In genomic region chr9:24245988-24246387, GRCh38 we compare ENCODE assay signal across 10 cellular contexts.
DNase-seq lines count a peak whose midpoint lies in the region; ATAC-seq, FAIRE-seq and TF ChIP-seq lines count a peak whose summit lies in the region.
"Had no signal": no experiment of that assay in that cellular context is flagged by ENCODE, and none has a peak within 500 bp of the region (broad histone marks: within the 10 kb centered on the region; RNA-seq: fewer than 3 reads in every experiment).

No MANE protein-coding gene starts in this region.

- H3K9me3 Mint-ChIP-seq in MCF 10A (ENCODE audit: unreplicated experiment) = no peaks in the 10 kb centered on the region
- H3K9me3 Mint-ChIP-seq in naive thymus-derived CD4-positive, alpha-beta T cell = peaks cover 0 to 51% (median 21%) of the 10 kb centered on the region in 11 donors

- no peaks in the 10 kb centered on the region for H3K36me3 ChIP-seq in breast epithelium
- H3K36me3 ChIP-seq in naive thymus-derived CD4-positive, alpha-beta T cell (ENCODE audit: control insufficient read depth in 2 of 3, insufficient read depth in 3 of 3, low read length in 3 of 3) = no peaks in the 10 kb centered on the region
- H3K36me3 ChIP-seq: gastroesophageal sphincter had no signal

- no TSS peak for BruUV-seq in MCF 10A (replicated peaks; lab: Mats Ljungman, UMichigan)

- H3K27me3 ChIP-seq in breast epithelium = no peaks in the 10 kb centered on the region
- H3K27me3 ChIP-seq in naive thymus-derived CD4-positive, alpha-beta T cell (ENCODE audit: control insufficient read depth in 2 of 2, insufficient read depth in 2 of 2, low read length in 2 of 2) = no peaks in the 10 kb centered on the region
- H3K27me3 ChIP-seq: gastroesophageal sphincter had no signal

- no peak overlapping the region for H3K4me3 ChIP-seq in breast epithelium
- H3K4me3 ChIP-seq in epithelial cell of proximal tubule (ENCODE audit: low read depth, low read length) = no peak overlapping the region
- H3K4me3 ChIP-seq in naive thymus-derived CD4-positive, alpha-beta T cell (ENCODE audit: low read length) = no peak overlapping the region
- H3K4me3 ChIP-seq: gastroesophageal sphincter had no signal

- no peaks in the 10 kb centered on the region for H3K27me3 Mint-ChIP-seq in MCF 10A (ENCODE audit: insufficient read depth, unreplicated experiment)
- H3K27me3 Mint-ChIP-seq in naive thymus-derived CD4-positive, alpha-beta T cell = no peaks in the 10 kb centered on the region
- H3K27me3 Mint-ChIP-seq: CD4-positive, alpha-beta memory T cell had no signal

- H3K36me3 Mint-ChIP-seq in MCF 10A (ENCODE audit: insufficient read depth, unreplicated experiment) = no peaks in the 10 kb centered on the region
- H3K36me3 Mint-ChIP-seq in naive thymus-derived CD4-positive, alpha-beta T cell = no peaks in the 10 kb centered on the region
- H3K36me3 Mint-ChIP-seq: CD4-positive, alpha-beta memory T cell had no signal

- POLR2A ChIA-PET in MCF 10A (lab: Yijun Ruan, JAX) = no interaction called here
- POLR2A ChIA-PET in naive thymus-derived CD4-positive, alpha-beta T cell (lab: Charles Lee) = no interaction called here

- peak; percentile 60 for DNase-seq in MCF 10A (ENCODE audit: unreplicated experiment)
- no peak for DNase-seq in breast epithelium (ENCODE audit: low spot score in 2 of 2)
- DNase-seq in NCI-H748 treated with DMSO at 0.1 percent for 48 hours (lab: John Stamatoyannopoulos, UW) = peak; percentile 32
- no peak for DNase-seq in epithelial cell of proximal tubule (ENCODE audit: low read depth)
- DNase-seq in urothelium cell line (ENCODE audit: low spot score) = peak; percentile 21
- no peak for DNase-seq in naive thymus-derived CD4-positive, alpha-beta T cell
- DNase-seq: CD4-positive, alpha-beta memory T cell had no signal

- no peaks in the 10 kb centered on the region for H3K4me1 Mint-ChIP-seq in MCF 10A (ENCODE audit: insufficient read depth, unreplicated experiment)
- H3K4me1 Mint-ChIP-seq in naive thymus-derived CD4-positive, alpha-beta T cell = no peaks in the 10 kb centered on the region
- H3K4me1 Mint-ChIP-seq: CD4-positive, alpha-beta memory T cell had no signal

- no peak overlapping the region for H3K27ac ChIP-seq in breast epithelium
- no peak overlapping the region for H3K27ac ChIP-seq in naive thymus-derived CD4-positive, alpha-beta T cell (ENCODE audit: low read depth, low read length)
- H3K27ac ChIP-seq: gastroesophageal sphincter had no signal

- no peak overlapping the region for H3K27ac Mint-ChIP-seq in MCF 10A (ENCODE audit: low read depth, unreplicated experiment)
- no peak overlapping the region for H3K27ac Mint-ChIP-seq in naive thymus-derived CD4-positive, alpha-beta T cell
- H3K27ac Mint-ChIP-seq: CD4-positive, alpha-beta memory T cell had no signal

- no peak overlapping the region for H3K4me3 Mint-ChIP-seq in MCF 10A (ENCODE audit: unreplicated experiment)
- no peak overlapping the region for H3K4me3 Mint-ChIP-seq in naive thymus-derived CD4-positive, alpha-beta T cell
- H3K4me3 Mint-ChIP-seq: CD4-positive, alpha-beta memory T cell had no signal

- CTCF ChIA-PET in MCF 10A (lab: Yijun Ruan, JAX) = interaction anchor here (1.0 kb wide), 1 partner anchor 12 kb away, joined by 3 read pairs; no protein-coding TSS in a partner anchor
- CTCF ChIA-PET in naive thymus-derived CD4-positive, alpha-beta T cell (lab: Charles Lee) = no interaction called here

- peak; percentile 43 for TF ChIP-seq CTCF in MCF 10A (IDR thresholded peaks at IDR 0.05; ENCODE audit: unreplicated experiment)
- no peak for TF ChIP-seq CTCF in breast epithelium (IDR thresholded peaks at IDR 0.05)
- peak; percentile 49 for TF ChIP-seq CTCF in epithelial cell of proximal tubule (conservative IDR thresholded peaks at IDR 0.05; ENCODE audit: low read depth, low read length)

- H3K4me1 ChIP-seq in breast epithelium = no peaks in the 10 kb centered on the region
- H3K4me1 ChIP-seq in naive thymus-derived CD4-positive, alpha-beta T cell (ENCODE audit: control insufficient read depth in 2 of 2, insufficient read depth in 2 of 2, low read length in 2 of 2) = no peaks in the 10 kb centered on the region
- H3K4me1 ChIP-seq: gastroesophageal sphincter had no signal

- FAIRE-seq in urothelium cell line (lab: Jason Lieb, UNC) = no peak

- peaks cover 0 to 2% of the 10 kb centered on the region in 2 donors for H3K9me3 ChIP-seq in breast epithelium
- peaks cover 0 to 8% (median 0%) of the 10 kb centered on the region in 3 experiments for H3K9me3 ChIP-seq in naive thymus-derived CD4-positive, alpha-beta T cell (ENCODE audit: control insufficient read depth in 2 of 3, low read length in 3 of 3)
- H3K9me3 ChIP-seq: gastroesophageal sphincter had no signal

- no peak for ATAC-seq in GM18519 (IDR thresholded peaks at IDR 0.05; ENCODE audit: low FRiP score, unreplicated experiment)
- no peak for ATAC-seq in HG02678 (IDR thresholded peaks at IDR 0.05; ENCODE audit: unreplicated experiment)
- no peak for ATAC-seq in naive thymus-derived CD4-positive, alpha-beta T cell
- ATAC-seq: gastroesophageal sphincter had no signal

- intact Hi-C loops in MCF 10A (cut with micrococcal nuclease) = no loop called here
- intact Hi-C loops in breast epithelium (cut with DNase I; ENCODE audit: low total_unique reads) = no loop called here
- intact Hi-C loops in naive thymus-derived CD4-positive, alpha-beta T cell (cut with micrococcal nuclease) = no loop called here

- no peak for TF ChIP-seq POLR2A in breast epithelium (IDR thresholded peaks at IDR 0.05)

Comparison
In these comparisons a context has a peak if more than half of its experiments do, and no peak if none do; other contexts are left out.
1. DNase-seq: peak in MCF 10A (single experiment), NCI-H748 treated with DMSO at 0.1 percent for 48 hours (single experiment) and urothelium cell line (single experiment); none in breast epithelium (0 of 2), epithelial cell of proximal tubule (single experiment) and naive thymus-derived CD4-positive, alpha-beta T cell (0 of 9).
2. CTCF ChIP-seq: peak in MCF 10A (single experiment) and epithelial cell of proximal tubule (single experiment); none in breast epithelium (0 of 3).